10 cellular contexts compared by ENCODE assay signal in genomic region chr6:29439006-29439405, GRCh38. TPM values are rescaled to one million over a fixed set of nuclear protein-coding genes. Genes with fewer than 3 reads are reported as not detected.
"Had no signal": no experiment of that assay in that cellular context is flagged by ENCODE, and none has a peak within 500 bp of the region (broad histone marks: within the 10 kb centered on the region; RNA-seq: fewer than 3 reads in every experiment).

OR10C1 (plus strand) TSS chr6:29439306; CDS start chr6:29440016, 710 bp downstream.

- H3K36me3 Mint-ChIP-seq: IgD-negative memory B cell had no signal

- H3K4me2 ChIP-seq: KMS-11 had no signal

- DNase-seq: IMR-90, KBM-7, KG1 had no signal

- H3K4me3 ChIP-seq: K562 had no signal

- H3K4me3 Mint-ChIP-seq: IgD-negative memory B cell had no signal

- H3K27ac ChIP-seq: HL-60, KMS-11 had no signal

- ATAC-seq: HepG2, K562 had no signal

- H3K4me1 Mint-ChIP-seq: IgD-negative memory B cell had no signal

- H3K27ac Mint-ChIP-seq: IgD-negative memory B cell had no signal

- H3K9ac ChIP-seq: KMS-11 had no signal

RNA-seq across cellular contexts. Expression of gene OR10C1, which starts in this region (rescaled TPM):
- total RNA-seq: HepG2, HT-29, HT1080, IMR-90, K562 had no signal
- polyA plus RNA-seq: IgD-negative memory B cell, IMR-90, K562 had no signal
